In genomic region chr5:172437445-172438303, GRCh38 we compare ENCODE assay signal across 1 cellular context.
TF ChIP-seq lines count a peak whose summit lies in the region.

No MANE protein-coding gene starts in this region.

TF ChIP-seq in SK-N-SH, 30 proteins besides CTCF, POLR2A, EP300 and RAD21 (continued from another document):
- TF ChIP-seq RXRA (IDR thresholded peaks at IDR 0.05; ENCODE audit: borderline replicate concordance, low read depth), result no peak
- peak; percentile 99 for TF ChIP-seq NFIC (IDR thresholded peaks at IDR 0.05; ENCODE audit: borderline replicate concordance)
- peak; percentile 60 for TF ChIP-seq PBX3 (IDR thresholded peaks at IDR 0.05)
- peak; percentile 45; the same call in 1 of the 2 replicates for TF ChIP-seq RCOR1 (IDR thresholded peaks at IDR 0.05; ENCODE audit: low read length)
- no peak for TF ChIP-seq NRF1 (IDR thresholded peaks at IDR 0.05; ENCODE audit: low read depth, low read length)
- no peak for TF ChIP-seq REST (IDR thresholded peaks at IDR 0.05; ENCODE audit: low read depth, low read length)
- TF ChIP-seq SMC3 (IDR thresholded peaks at IDR 0.05; ENCODE audit: low read depth, low read length), result no peak
- TF ChIP-seq JUND (IDR thresholded peaks at IDR 0.05), result peak; percentile 47; the same call in 1 of the 2 replicates
- TF ChIP-seq FOXM1 (IDR thresholded peaks at IDR 0.05; ENCODE audit: low read depth), result no peak
- TF ChIP-seq ELF1 (IDR thresholded peaks at IDR 0.05), result no peak
- no peak for TF ChIP-seq USF1 (IDR thresholded peaks at IDR 0.05; ENCODE audit: borderline replicate concordance, low read depth)
- TF ChIP-seq ZBTB33 (IDR thresholded peaks at IDR 0.05; ENCODE audit: borderline replicate concordance, low read depth), result no peak
- TF ChIP-seq MXI1 (IDR thresholded peaks at IDR 0.05; ENCODE audit: low read depth, low read length), result peak; percentile 84
